ENCODE assay signal across 1 cellular context in the genomic region with DNA sequence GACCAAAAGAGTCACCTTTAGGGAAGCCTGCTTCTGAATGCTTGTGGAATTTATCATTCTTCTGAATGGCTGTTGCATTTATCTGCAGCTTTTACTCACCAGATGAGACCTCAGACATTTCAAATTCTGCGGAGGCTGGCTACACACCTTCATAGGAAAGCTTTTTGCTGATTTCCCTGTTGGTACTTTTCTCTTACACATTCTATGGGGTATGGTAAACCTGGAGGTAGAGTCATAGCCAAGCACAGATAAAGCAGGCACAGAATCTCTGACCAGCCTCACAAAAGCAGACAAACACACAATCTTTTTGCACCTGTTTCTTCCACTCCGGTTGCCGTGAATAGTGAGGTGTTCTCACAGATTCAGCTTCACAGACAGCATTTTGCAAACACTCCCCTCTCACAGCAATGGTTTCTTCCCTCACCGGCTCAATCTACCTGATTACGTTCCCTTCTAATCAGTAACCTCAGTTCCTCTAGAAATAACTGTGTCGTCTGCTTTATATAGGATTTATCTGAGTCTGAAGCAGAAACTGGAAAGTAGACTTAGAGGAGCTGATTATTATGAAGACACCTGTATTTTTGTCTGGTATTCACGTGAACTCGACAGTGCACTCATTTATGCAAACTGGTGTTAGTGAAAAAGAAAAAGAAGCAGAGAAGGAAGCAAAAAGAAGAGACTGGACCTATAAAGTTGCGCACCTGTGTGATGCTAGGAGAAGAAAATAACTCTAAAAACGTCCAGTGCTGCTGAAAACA.
TF ChIP-seq lines count a peak whose summit lies in the region.

No MANE protein-coding gene starts in this region.

TF ChIP-seq in GM23338, 12 proteins besides CTCF, POLR2A, EP300 and RAD21 (continued from another document):
- TF ChIP-seq, protein P1, sequence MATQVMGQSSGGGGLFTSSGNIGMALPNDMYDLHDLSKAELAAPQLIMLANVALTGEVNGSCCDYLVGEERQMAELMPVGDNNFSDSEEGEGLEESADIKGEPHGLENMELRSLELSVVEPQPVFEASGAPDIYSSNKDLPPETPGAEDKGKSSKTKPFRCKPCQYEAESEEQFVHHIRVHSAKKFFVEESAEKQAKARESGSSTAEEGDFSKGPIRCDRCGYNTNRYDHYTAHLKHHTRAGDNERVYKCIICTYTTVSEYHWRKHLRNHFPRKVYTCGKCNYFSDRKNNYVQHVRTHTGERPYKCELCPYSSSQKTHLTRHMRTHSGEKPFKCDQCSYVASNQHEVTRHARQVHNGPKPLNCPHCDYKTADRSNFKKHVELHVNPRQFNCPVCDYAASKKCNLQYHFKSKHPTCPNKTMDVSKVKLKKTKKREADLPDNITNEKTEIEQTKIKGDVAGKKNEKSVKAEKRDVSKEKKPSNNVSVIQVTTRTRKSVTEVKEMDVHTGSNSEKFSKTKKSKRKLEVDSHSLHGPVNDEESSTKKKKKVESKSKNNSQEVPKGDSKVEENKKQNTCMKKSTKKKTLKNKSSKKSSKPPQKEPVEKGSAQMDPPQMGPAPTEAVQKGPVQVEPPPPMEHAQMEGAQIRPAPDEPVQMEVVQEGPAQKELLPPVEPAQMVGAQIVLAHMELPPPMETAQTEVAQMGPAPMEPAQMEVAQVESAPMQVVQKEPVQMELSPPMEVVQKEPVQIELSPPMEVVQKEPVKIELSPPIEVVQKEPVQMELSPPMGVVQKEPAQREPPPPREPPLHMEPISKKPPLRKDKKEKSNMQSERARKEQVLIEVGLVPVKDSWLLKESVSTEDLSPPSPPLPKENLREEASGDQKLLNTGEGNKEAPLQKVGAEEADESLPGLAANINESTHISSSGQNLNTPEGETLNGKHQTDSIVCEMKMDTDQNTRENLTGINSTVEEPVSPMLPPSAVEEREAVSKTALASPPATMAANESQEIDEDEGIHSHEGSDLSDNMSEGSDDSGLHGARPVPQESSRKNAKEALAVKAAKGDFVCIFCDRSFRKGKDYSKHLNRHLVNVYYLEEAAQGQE (IDR thresholded peaks at IDR 0.05; ENCODE audit: unreplicated experiment): no peak
- TF ChIP-seq EZH2phosphoT487 (IDR thresholded peaks at IDR 0.05; ENCODE audit: unreplicated experiment): no peak
- TF ChIP-seq, protein P2, sequence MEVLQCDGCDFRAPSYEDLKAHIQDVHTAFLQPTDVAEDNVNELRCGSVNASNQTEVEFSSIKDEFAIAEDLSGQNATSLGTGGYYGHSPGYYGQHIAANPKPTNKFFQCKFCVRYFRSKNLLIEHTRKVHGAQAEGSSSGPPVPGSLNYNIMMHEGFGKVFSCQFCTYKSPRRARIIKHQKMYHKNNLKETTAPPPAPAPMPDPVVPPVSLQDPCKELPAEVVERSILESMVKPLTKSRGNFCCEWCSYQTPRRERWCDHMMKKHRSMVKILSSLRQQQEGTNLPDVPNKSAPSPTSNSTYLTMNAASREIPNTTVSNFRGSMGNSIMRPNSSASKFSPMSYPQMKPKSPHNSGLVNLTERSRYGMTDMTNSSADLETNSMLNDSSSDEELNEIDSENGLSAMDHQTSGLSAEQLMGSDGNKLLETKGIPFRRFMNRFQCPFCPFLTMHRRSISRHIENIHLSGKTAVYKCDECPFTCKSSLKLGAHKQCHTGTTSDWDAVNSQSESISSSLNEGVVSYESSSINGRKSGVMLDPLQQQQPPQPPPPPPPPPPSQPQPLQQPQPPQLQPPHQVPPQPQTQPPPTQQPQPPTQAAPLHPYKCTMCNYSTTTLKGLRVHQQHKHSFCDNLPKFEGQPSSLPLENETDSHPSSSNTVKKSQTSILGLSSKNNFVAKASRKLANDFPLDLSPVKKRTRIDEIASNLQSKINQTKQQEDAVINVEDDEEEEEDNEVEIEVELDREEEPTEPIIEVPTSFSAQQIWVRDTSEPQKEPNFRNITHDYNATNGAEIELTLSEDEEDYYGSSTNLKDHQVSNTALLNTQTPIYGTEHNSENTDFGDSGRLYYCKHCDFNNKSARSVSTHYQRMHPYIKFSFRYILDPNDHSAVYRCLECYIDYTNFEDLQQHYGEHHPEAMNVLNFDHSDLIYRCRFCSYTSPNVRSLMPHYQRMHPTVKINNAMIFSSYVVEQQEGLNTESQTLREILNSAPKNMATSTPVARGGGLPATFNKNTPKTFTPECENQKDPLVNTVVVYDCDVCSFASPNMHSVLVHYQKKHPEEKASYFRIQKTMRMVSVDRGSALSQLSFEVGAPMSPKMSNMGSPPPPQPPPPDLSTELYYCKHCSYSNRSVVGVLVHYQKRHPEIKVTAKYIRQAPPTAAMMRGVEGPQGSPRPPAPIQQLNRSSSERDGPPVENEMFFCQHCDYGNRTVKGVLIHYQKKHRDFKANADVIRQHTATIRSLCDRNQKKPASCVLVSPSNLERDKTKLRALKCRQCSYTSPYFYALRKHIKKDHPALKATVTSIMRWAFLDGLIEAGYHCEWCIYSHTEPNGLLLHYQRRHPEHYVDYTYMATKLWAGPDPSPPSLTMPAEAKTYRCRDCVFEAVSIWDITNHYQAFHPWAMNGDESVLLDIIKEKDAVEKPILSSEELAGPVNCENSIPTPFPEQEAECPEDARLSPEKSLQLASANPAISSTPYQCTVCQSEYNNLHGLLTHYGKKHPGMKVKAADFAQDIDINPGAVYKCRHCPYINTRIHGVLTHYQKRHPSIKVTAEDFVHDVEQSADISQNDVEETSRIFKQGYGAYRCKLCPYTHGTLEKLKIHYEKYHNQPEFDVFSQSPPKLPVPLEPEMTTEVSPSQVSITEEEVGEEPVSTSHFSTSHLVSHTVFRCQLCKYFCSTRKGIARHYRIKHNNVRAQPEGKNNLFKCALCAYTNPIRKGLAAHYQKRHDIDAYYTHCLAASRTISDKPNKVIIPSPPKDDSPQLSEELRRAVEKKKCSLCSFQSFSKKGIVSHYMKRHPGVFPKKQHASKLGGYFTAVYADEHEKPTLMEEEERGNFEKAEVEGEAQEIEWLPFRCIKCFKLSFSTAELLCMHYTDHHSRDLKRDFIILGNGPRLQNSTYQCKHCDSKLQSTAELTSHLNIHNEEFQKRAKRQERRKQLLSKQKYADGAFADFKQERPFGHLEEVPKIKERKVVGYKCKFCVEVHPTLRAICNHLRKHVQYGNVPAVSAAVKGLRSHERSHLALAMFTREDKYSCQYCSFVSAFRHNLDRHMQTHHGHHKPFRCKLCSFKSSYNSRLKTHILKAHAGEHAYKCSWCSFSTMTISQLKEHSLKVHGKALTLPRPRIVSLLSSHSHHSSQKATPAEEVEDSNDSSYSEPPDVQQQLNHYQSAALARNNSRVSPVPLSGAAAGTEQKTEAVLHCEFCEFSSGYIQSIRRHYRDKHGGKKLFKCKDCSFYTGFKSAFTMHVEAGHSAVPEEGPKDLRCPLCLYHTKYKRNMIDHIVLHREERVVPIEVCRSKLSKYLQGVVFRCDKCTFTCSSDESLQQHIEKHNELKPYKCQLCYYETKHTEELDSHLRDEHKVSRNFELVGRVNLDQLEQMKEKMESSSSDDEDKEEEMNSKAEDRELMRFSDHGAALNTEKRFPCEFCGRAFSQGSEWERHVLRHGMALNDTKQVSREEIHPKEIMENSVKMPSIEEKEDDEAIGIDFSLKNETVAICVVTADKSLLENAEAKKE (CRISPR knock-in tag; IDR thresholded peaks at IDR 0.05): no peak
- TF ChIP-seq POLR2AphosphoS5 (IDR thresholded peaks at IDR 0.05; ENCODE audit: low read depth): no peak
- no peak for TF ChIP-seq CREB1 (CRISPR knock-in tag; IDR thresholded peaks at IDR 0.05; ENCODE audit: low read depth)
- TF ChIP-seq ZNF331 (CRISPR knock-in tag; IDR thresholded peaks at IDR 0.05; ENCODE audit: low read depth): no peak
- TF ChIP-seq EZH2 (IDR thresholded peaks at IDR 0.05; ENCODE audit: low read depth, unreplicated experiment): no peak
- TF ChIP-seq STAT1 (IDR thresholded peaks at IDR 0.05; ENCODE audit: unreplicated experiment): no peak
- no peak for TF ChIP-seq NANOG (IDR thresholded peaks at IDR 0.05; ENCODE audit: borderline replicate concordance)
